ENCODE assay signal across 25 cellular contexts in genomic region chr20:48680650-48681049, GRCh38.
DNase-seq lines count a peak whose midpoint lies in the region; ATAC-seq and TF ChIP-seq lines count a peak whose summit lies in the region.
"Had no signal": no experiment of that assay in that cellular context is flagged by ENCODE, and none has a peak within 500 bp of the region (broad histone marks: within the 10 kb centered on the region; RNA-seq: fewer than 3 reads in every experiment).

No MANE protein-coding gene starts in this region.

- H3K27ac ChIP-seq in HEK293 (ENCODE audit: extremely low read depth, low read depth, low read length) (no peak overlapping the region), adrenal gland (peak overlapping the region in 2 of 5 donors; percentile 46 to 77), mucosa of rectum (ENCODE audit: low read depth in 2 of 2, low read length in 2 of 2) (peak overlapping the region; percentile 56 to 57), spleen (no peak overlapping the region)
- H3K27ac ChIP-seq: GM23248, PC-9, SJSA1 had no signal

- no peak overlapping the region for H3K9ac ChIP-seq in mucosa of rectum (ENCODE audit: low read depth in 1 of 2, low read length in 2 of 2)
- H3K9ac ChIP-seq: BLaER1 treated with 17β-estradiol and CSF1 and Interleukin-3, amounts not matched to agents 10 nM and 100 nM; GM23248 had no signal

- H3K4me3 ChIP-seq in HEK293 (ENCODE audit: low read depth, low read length) (no peak overlapping the region), adrenal gland (no peak overlapping the region), mucosa of rectum (ENCODE audit: low read length in 2 of 2) (no peak overlapping the region), spleen (no peak overlapping the region), BE2C (ENCODE audit: low read depth, low read length) (no peak overlapping the region)
- H3K4me3 ChIP-seq: BLaER1 treated with 17β-estradiol and CSF1 and Interleukin-3, amounts not matched to agents 10 nM and 100 nM; GM23248; K562; PC-9; SJSA1 had no signal

- intact Hi-C loops in adrenal gland (cut with DNase I), result no loop called here
- intact Hi-C loops in spleen (cut with DNase I; ENCODE audit: low total_unique reads), result no loop called here

- H3K9me3 ChIP-seq in HEK293 (ENCODE audit: control insufficient read depth, insufficient read depth, low read depth, low read length) (no peaks in the 10 kb centered on the region), adrenal gland (replicated peaks in 1 of 3) (no peaks in the 10 kb centered on the region), mucosa of rectum (ENCODE audit: control insufficient read depth in 2 of 2, low read length in 2 of 2) (no peaks in the 10 kb centered on the region), spleen (no peaks in the 10 kb centered on the region), BE2C (no peaks in the 10 kb centered on the region)
- H3K9me3 ChIP-seq: BLaER1 treated with 17β-estradiol and CSF1 and Interleukin-3, amounts not matched to agents 10 nM and 100 nM; SJSA1 had no signal

- no peak for ATAC-seq in HG02759 (IDR thresholded peaks at IDR 0.05; ENCODE audit: unreplicated experiment)
- ATAC-seq: HepG2, Right ventricle myocardium inferior had no signal

- H3K36me3 ChIP-seq in HEK293 (ENCODE audit: control insufficient read depth in 2 of 2, insufficient read depth in 1 of 2, low read length in 2 of 2) (no peaks in the 10 kb centered on the region), adrenal gland (replicated peaks in 1 of 2) (peaks cover 0 to 27% of the 10 kb centered on the region in 2 donors), mucosa of rectum (ENCODE audit: control insufficient read depth in 2 of 2, insufficient read depth in 2 of 2, low read length in 2 of 2) (peaks cover 0 to 10% of the 10 kb centered on the region in 2 donors), spleen (peaks cover 4 to 100% (median 81%) of the 10 kb centered on the region in 6 donors), BE2C (no peaks in the 10 kb centered on the region)

- H3K27me3 ChIP-seq in adrenal gland (no peaks in the 10 kb centered on the region), mucosa of rectum (ENCODE audit: control insufficient read depth in 2 of 2, insufficient read depth in 2 of 2, low read length in 2 of 2) (no peaks in the 10 kb centered on the region), spleen (replicated peaks in 1 of 7) (no peaks in the 10 kb centered on the region), BE2C (no peaks in the 10 kb centered on the region)
- H3K27me3 ChIP-seq: BLaER1 treated with 17β-estradiol and CSF1 and Interleukin-3, amounts not matched to agents 10 nM and 100 nM; SJSA1 had no signal

- TF ChIP-seq POLR2A in adrenal gland (IDR thresholded peaks at IDR 0.05) (no peak), spleen (IDR thresholded peaks at IDR 0.05) (no peak)

- TF ChIP-seq CTCF in HEK293 (tag by site-specific recombination; IDR thresholded peaks at IDR 0.05) (no peak), adrenal gland (IDR thresholded peaks at IDR 0.05) (no peak), spleen (IDR thresholded peaks at IDR 0.05 in 8 of 11, conservative IDR thresholded peaks at IDR 0.05 in 3 of 11) (no peak), BE2C (IDR thresholded peaks at IDR 0.05; ENCODE audit: low read depth, low read length) (no peak)

- CTCF ChIA-PET in HEK293 (lab: Yijun Ruan, JAX), result no interaction called here

- WGBS in adrenal gland, 4 donors, result 40 to 63% (median 51%) methylated on average over 7 of the region's 7 CpGs
- 88 to 94% (median 92%) methylated on average over 7 of the region's 7 CpGs for WGBS in spleen, 5 donors

- H3K4me1 ChIP-seq in HEK293 (ENCODE audit: control insufficient read depth, insufficient read depth, low read length) (peaks cover 10% of the 10 kb centered on the region), adrenal gland (replicated peaks in 1 of 2) (peaks cover 26 to 59% of the 10 kb centered on the region in 2 donors), mucosa of rectum (ENCODE audit: control insufficient read depth in 2 of 2, insufficient read depth in 2 of 2, low read length in 2 of 2) (peaks cover 44 to 51% of the 10 kb centered on the region in 2 donors), spleen (peaks cover 19 to 65% (median 41%) of the 10 kb centered on the region in 6 donors), BE2C (peaks cover 35% of the 10 kb centered on the region)

- peak in 6 of 7 donors; percentile 64 to 86 (median 72) for DNase-seq in adrenal gland
- DNase-seq in spleen, result peak; percentile 15
- no peak for DNase-seq in BE2C
- no peak for DNase-seq in dermis blood vessel endothelial cell
- no peak for DNase-seq in NCI-H82 treated with DMSO at 0.1 percent for 48 hours (lab: John Stamatoyannopoulos, UW; ENCODE audit: unreplicated experiment)
- DNase-seq: 8988T; CD4-positive, alpha-beta T cell; GM23248; H9; HFFc6; NCI-H1105 treated with DMSO at 0.1 percent for 48 hours; NCI-H146; NCI-H2029; NCI-H446 treated with DMSO at 0.1 percent for 48 hours; NCI-H526; NCI-H82; PC-9 had no signal

- POLR2A ChIA-PET in HEK293 (lab: Yijun Ruan, JAX), result no interaction called here

TF ChIP-seq in HEK293, 187 proteins besides CTCF, POLR2A, EP300 and RAD21:
- TF ChIP-seq KLF1 (tag by site-specific recombination; IDR thresholded peaks at IDR 0.05) (0 out of 2 replicates have a peak, but pooled peaks have one; percentile 1), MYNN (tag by site-specific recombination; IDR thresholded peaks at IDR 0.05; ENCODE audit: borderline replicate concordance) (no peak)

Comparison
In these comparisons a context has a peak if more than half of its experiments do, and no peak if none do; other contexts are left out.
1. H3K27ac ChIP-seq: peak in mucosa of rectum (2 of 2); none in HEK293 (single experiment) and spleen (0 of 8).
2. DNase-seq: peak in adrenal gland (6 of 7) and spleen (single experiment); none in BE2C (single experiment), dermis blood vessel endothelial cell (single experiment) and NCI-H82 treated with DMSO at 0.1 percent for 48 hours (single experiment).